8 cellular contexts compared by ENCODE assay signal in the genomic region with DNA sequence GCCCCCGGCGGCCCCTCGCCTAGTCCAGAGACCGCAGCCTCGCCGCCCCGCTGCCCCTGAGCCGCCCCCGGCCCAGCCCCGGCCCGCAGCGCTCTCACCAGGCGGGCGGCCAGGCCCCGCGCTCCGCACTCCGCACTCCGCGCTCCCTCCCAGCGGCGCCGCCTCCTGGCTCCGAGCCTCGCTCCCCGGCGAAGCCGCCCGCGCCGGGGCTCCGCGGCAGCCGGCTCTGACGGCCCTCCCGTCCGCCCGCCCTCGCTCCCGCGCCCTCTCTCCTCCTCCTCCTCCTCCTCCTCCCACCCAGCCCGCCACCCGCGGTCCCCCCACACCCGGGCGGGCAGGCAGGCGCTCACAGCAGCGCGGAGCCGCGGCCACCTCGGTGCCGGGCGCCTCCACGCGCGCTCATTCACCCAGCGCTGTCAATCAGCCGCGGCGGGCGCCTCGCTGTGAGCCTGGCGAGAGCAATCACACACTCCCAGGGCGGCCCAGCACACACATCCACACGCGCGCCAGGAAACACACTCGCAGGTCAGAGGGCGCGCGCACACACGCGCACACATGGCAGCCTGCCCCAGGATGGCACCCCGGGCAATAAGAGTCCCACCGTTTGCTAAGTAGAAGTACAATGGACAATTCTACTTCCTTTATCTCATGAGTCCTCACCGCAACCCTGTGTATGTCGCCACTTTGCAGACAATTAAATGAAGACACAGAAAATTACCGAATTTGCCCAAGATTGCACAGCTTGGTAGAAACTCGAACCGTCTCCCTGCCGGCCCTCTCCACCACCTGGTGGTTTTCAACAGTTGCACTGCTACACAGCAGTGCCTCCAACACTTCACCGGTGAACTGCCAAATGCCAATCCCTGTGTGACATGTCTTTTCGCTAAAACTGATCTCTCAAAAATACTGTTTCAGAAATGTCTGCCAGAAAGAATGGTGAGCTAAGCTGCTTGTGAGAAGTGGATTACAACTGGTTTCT. TPM values are rescaled to one million over a fixed set of nuclear protein-coding genes. Genes with fewer than 3 reads are reported as not detected.
DNase-seq lines count a peak whose midpoint lies in the region; ATAC-seq and TF ChIP-seq lines count a peak whose summit lies in the region.

Gene PRRT4 (minus strand): TSS at position 228 of the 979 bp plus-strand sequence.

- H3K4me1 ChIP-seq in fibroblast of lung (ENCODE audit: control insufficient read depth, extremely low read depth, insufficient read depth, low read length) (no peaks in the 10 kb centered on the region), aorta (ENCODE audit: control insufficient read depth in 1 of 2, insufficient read depth in 2 of 2, low read length in 2 of 2) (no peaks in the 10 kb centered on the region)

- H3K27ac ChIP-seq in fibroblast of lung (ENCODE audit: insufficient read depth, low read length), result no peak within 1 kb of the TSS
- H3K27ac ChIP-seq in aorta (ENCODE audit: low read depth in 1 of 2, low read length in 2 of 2), result no peak within 1 kb of the TSS

- H3K9me3 Mint-ChIP-seq in activated T-cell treated with anti-CD3 and anti-CD28 coated beads, Interleukin-2, amount 50 U/mL, for 24 hours, result no peaks in the 10 kb centered on the region
- H3K9me3 Mint-ChIP-seq in natural killer cell treated with Interleukin-12 subunit alpha and Interleukin-12 subunit beta and Interleukin-15 and Interleukin-18, amount 100 ng/mL, for 72 hours, result no peaks in the 10 kb centered on the region

- H3K4me3 ChIP-seq in fibroblast of lung (replicated peaks in 1 of 4; ENCODE audit: control extremely low read depth in 1 of 4, insufficient read depth in 1 of 4, low read depth in 3 of 4, low read length in 4 of 4) (peak within 1 kb of the TSS; percentile 23 to 48 (median 38)), aorta (ENCODE audit: low read length in 2 of 2) (peak within 1 kb of the TSS; percentile 49 to 58)

- H3K9me3 ChIP-seq in fibroblast of lung (ENCODE audit: control insufficient read depth, insufficient read depth, low read depth, low read length) (no peaks in the 10 kb centered on the region), aorta (ENCODE audit: control insufficient read depth, low read length) (no peaks in the 10 kb centered on the region)

- H3K4me1 Mint-ChIP-seq in activated T-cell treated with anti-CD3 and anti-CD28 coated beads, Interleukin-2, amount 50 U/mL, for 24 hours (ENCODE audit: low read depth), result peaks cover 23% of the 10 kb centered on the region
- H3K4me1 Mint-ChIP-seq in natural killer cell treated with Interleukin-12 subunit alpha and Interleukin-12 subunit beta and Interleukin-15 and Interleukin-18, amount 100 ng/mL, for 72 hours (ENCODE audit: low read depth in 2 of 2), result peaks cover 17 to 21% of the 10 kb centered on the region in 2 donors

- H3K9ac ChIP-seq in fibroblast of lung (ENCODE audit: insufficient read depth, low read length), result no peak within 1 kb of the TSS

- H3K27ac Mint-ChIP-seq in activated T-cell treated with anti-CD3 and anti-CD28 coated beads, Interleukin-2, amount 50 U/mL, for 24 hours, result peak within 1 kb of the TSS; percentile 42
- peak within 1 kb of the TSS in 1 of 2 donors; percentile 10 for H3K27ac Mint-ChIP-seq in natural killer cell treated with Interleukin-12 subunit alpha and Interleukin-12 subunit beta and Interleukin-15 and Interleukin-18, amount 100 ng/mL, for 72 hours

- H3K36me3 Mint-ChIP-seq in activated T-cell treated with anti-CD3 and anti-CD28 coated beads, Interleukin-2, amount 50 U/mL, for 24 hours (ENCODE audit: low read depth), result no peaks in the 10 kb centered on the region
- H3K36me3 Mint-ChIP-seq in natural killer cell treated with Interleukin-12 subunit alpha and Interleukin-12 subunit beta and Interleukin-15 and Interleukin-18, amount 100 ng/mL, for 72 hours, result no peaks in the 10 kb centered on the region

- ATAC-seq in natural killer cell treated with Interleukin-12 subunit alpha and Interleukin-12 subunit beta and Interleukin-15 and Interleukin-18, amount 100 ng/mL, for 72 hours, result peak; percentile 72 to 75
- ATAC-seq in aorta (ENCODE audit: low FRiP score), result peak; percentile 65

- intact Hi-C loops in aorta (cut with DNase I), result no loop called here

- 1% methylated on average over 41 to 84 of the region's 84 CpGs for WGBS in aorta, 2 donors

- peak; percentile 31 to 55 for DNase-seq in NCI-H524 (lab: John Stamatoyannopoulos, UW)
- DNase-seq in NCI-H524 treated with DMSO at 0.1 percent for 48 hours (lab: John Stamatoyannopoulos, UW), result no peak
- peak; percentile 33 for DNase-seq in NCI-H2196 (lab: John Stamatoyannopoulos, UW; ENCODE audit: unreplicated experiment)
- peak; percentile 67 for DNase-seq in activated T-cell treated with anti-CD3 and anti-CD28 coated beads, Interleukin-2, amount 50 U/mL, for 24 hours
- no peak for DNase-seq in fibroblast of lung (ENCODE audit: low read depth in 2 of 2)
- no peak for DNase-seq in natural killer cell treated with Interleukin-12 subunit alpha and Interleukin-12 subunit beta and Interleukin-15 and Interleukin-18, amount 100 ng/mL, for 72 hours (ENCODE audit: low spot score)
- DNase-seq in aorta, result peak in 1 of 2 donors; percentile 83
- DNase-seq in HCEC 1CT, result no peak

- no peaks in the 10 kb centered on the region for H4K20me1 ChIP-seq in fibroblast of lung (ENCODE audit: control insufficient read depth, extremely low read depth, insufficient read depth, low read length)

- H3K27me3 ChIP-seq in fibroblast of lung (ENCODE audit: control insufficient read depth, insufficient read depth, low read length) (peaks cover 52% of the 10 kb centered on the region), aorta (ENCODE audit: control insufficient read depth in 1 of 2, insufficient read depth in 2 of 2, low read length in 1 of 2) (peaks cover 0 to 2% of the 10 kb centered on the region in 2 donors)

- peak in 1 of 2 donors; percentile 9 for TF ChIP-seq CTCF in fibroblast of lung (conservative IDR thresholded peaks at IDR 0.05 in 1 of 2, IDR thresholded peaks at IDR 0.05 in 1 of 2; ENCODE audit: low read depth in 1 of 2, low read length in 2 of 2)

- peak within 1 kb of the TSS; percentile 70 for H3K4me3 Mint-ChIP-seq in activated T-cell treated with anti-CD3 and anti-CD28 coated beads, Interleukin-2, amount 50 U/mL, for 24 hours
- peak within 1 kb of the TSS; percentile 74 for H3K4me3 Mint-ChIP-seq in natural killer cell treated with Interleukin-12 subunit alpha and Interleukin-12 subunit beta and Interleukin-15 and Interleukin-18, amount 100 ng/mL, for 72 hours

- H3K4me2 ChIP-seq in fibroblast of lung (ENCODE audit: extremely low read depth, insufficient read depth, low read length), result peak within 1 kb of the TSS; percentile 94

- no peaks in the 10 kb centered on the region for H3K79me2 ChIP-seq in fibroblast of lung (ENCODE audit: control insufficient read depth, insufficient read depth, low read length)

- H3K36me3 ChIP-seq in fibroblast of lung (ENCODE audit: control insufficient read depth, insufficient read depth, low read length) (no peaks in the 10 kb centered on the region), aorta (ENCODE audit: control insufficient read depth in 1 of 2, insufficient read depth in 2 of 2, low read length in 1 of 2) (no peaks in the 10 kb centered on the region)

- H3K27me3 Mint-ChIP-seq in activated T-cell treated with anti-CD3 and anti-CD28 coated beads, Interleukin-2, amount 50 U/mL, for 24 hours, result peaks cover 70% of the 10 kb centered on the region
- H3K27me3 Mint-ChIP-seq in natural killer cell treated with Interleukin-12 subunit alpha and Interleukin-12 subunit beta and Interleukin-15 and Interleukin-18, amount 100 ng/mL, for 72 hours, result peaks cover 45 to 51% of the 10 kb centered on the region in 2 donors

- no peak within 1 kb of the TSS for H2AFZ ChIP-seq in fibroblast of lung (ENCODE audit: low read length)

RNA-seq across cellular contexts. Expression of gene PRRT4, which starts in this region (rescaled TPM):
- total RNA-seq in fibroblast of lung, result under 0.01 and 0.26 TPM in 2 replicates
- 0.03 TPM in 2 replicates for polyA plus RNA-seq in fibroblast of lung
- 0.14 TPM in 1 of 2 replicates, not detected in the other for polyA plus RNA-seq in fibroblast of lung (2012)
- not detected in 2 replicates for polyA minus RNA-seq in fibroblast of lung (ENCODE audit: low replicate concordance)
- not detected for total RNA-seq in natural killer cell treated with Interleukin-12 subunit alpha and Interleukin-12 subunit beta and Interleukin-15 and Interleukin-18, amount 100 ng/mL, for 72 hours
- 1 to 10 TPM in 1 of 2 donors, under 1 TPM in 1; 0.23 to 5.8 TPM for total RNA-seq in aorta
- under 1 TPM in 1 of 2 donors, not detected in 1; 0.28 TPM for polyA plus RNA-seq in aorta

Comparison
In these comparisons a context has a peak if more than half of its experiments do, and no peak if none do; other contexts are left out.
1. DNase-seq: peak in NCI-H524 (2 of 2), NCI-H2196 (single experiment) and activated T-cell treated with anti-CD3 and anti-CD28 coated beads, Interleukin-2, amount 50 U/mL, for 24 hours (single experiment); none in NCI-H524 treated with DMSO at 0.1 percent for 48 hours (single experiment), fibroblast of lung (0 of 2), natural killer cell treated with Interleukin-12 subunit alpha and Interleukin-12 subunit beta and Interleukin-15 and Interleukin-18, amount 100 ng/mL, for 72 hours (single experiment) and HCEC 1CT (single experiment).
2. Peak in ATAC-seq in natural killer cell treated with Interleukin-12 subunit alpha and Interleukin-12 subunit beta and Interleukin-15 and Interleukin-18, amount 100 ng/mL, for 72 hours; RNA of the gene not detected or under 1 TPM.